10 cellular contexts compared by ENCODE assay signal in the genomic region with DNA sequence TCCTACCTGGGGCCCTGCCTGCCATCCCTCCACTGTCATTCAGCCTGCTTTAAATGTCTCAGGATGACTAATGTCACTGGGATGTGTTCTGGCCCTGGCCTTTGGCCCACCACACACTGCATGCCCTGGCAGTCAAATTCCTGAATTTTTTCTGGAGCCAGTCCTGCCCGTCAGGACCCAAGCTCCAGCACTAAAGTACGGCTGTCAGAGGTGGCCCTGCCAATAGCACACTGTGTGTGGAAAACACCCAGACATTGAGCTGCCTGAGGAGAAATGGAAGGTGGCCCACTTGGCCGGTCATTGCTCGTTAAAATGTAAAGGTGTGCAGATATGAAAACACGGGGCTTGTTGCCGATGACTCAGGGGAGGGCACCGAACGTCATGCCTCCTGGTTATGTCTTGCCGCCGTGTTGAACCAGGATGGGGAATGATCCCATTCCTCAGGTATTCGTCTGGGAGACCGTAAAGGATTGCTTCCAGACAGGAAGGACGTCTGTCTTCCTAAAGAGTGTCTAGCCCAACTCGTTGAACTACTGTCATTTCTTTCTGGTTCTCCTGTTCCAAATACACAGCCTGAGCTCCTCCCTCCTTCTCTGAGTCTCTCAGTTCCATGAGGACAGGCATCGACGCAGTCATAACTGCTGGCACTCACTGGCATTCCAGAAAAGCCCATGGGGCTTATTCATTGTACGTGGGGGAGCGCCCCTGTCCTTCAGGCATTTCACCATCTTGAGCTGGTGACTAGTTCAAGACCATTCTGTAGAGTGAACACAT. TPM values are rescaled to one million over a fixed set of nuclear protein-coding genes. Genes with fewer than 3 reads are reported as not detected.
DNase-seq lines count a peak whose midpoint lies in the region; ATAC-seq and TF ChIP-seq lines count a peak whose summit lies in the region.
"Had no signal": no experiment of that assay in that cellular context is flagged by ENCODE, and none has a peak within 500 bp of the region (broad histone marks: within the 10 kb centered on the region; RNA-seq: fewer than 3 reads in every experiment).

No MANE protein-coding gene starts in this region.

- no peaks in the 10 kb centered on the region for H3K9me3 ChIP-seq in suprapubic skin

- WGBS in suprapubic skin: 34% methylated on average over 18 of the region's 18 CpGs

- no peak for TF ChIP-seq POLR2A in suprapubic skin (IDR thresholded peaks at IDR 0.05)

- no peak for TF ChIP-seq CTCF in suprapubic skin (IDR thresholded peaks at IDR 0.05)

- peak; percentile 53 for DNase-seq in HS-5 (ENCODE audit: low read depth)
- DNase-seq in left colon: no peak
- no peak for DNase-seq in suprapubic skin (ENCODE audit: low spot score in 2 of 2)
- no peak for DNase-seq in activated gamma-delta T cell (lab: John Stamatoyannopoulos, UW)
- DNase-seq in T-helper 9 cell: no peak
- no peak for DNase-seq in GM19238 (ENCODE audit: insufficient read length, low spot score)
- DNase-seq: activated T-cell treated with anti-CD3 and anti-CD28 coated beads, Interleukin-2, amount 50 U/mL, for 1 hour had no signal

- TF ChIP-seq EP300 in suprapubic skin (IDR thresholded peaks at IDR 0.05): peak; percentile 68

- ATAC-seq in left colon: peak; percentile 9
- no peak for ATAC-seq in GM19397 (IDR thresholded peaks at IDR 0.05; ENCODE audit: unreplicated experiment)

- H3K27me3 ChIP-seq in suprapubic skin: no peaks in the 10 kb centered on the region

- H3K36me3 ChIP-seq in suprapubic skin: no peaks in the 10 kb centered on the region

- peaks cover 47% of the 10 kb centered on the region for H3K4me1 ChIP-seq in suprapubic skin

- H3K27ac ChIP-seq in cingulate gyrus (ENCODE audit: low read depth, low read length) (peak overlapping the region; percentile 11), suprapubic skin (peak overlapping the region; percentile 30)
- H3K27ac ChIP-seq: KMS-11 had no signal

- intact Hi-C loops in left colon (cut with DNase I, micrococcal nuclease): no loop called here

- H3K4me3 ChIP-seq in suprapubic skin: no peak overlapping the region

RNA-seq across cellular contexts. Expression of gene COL4A2, which starts 40.6 kb away (rescaled TPM):
- total RNA-seq in left colon (10 to 100 TPM; 35.3 to 79.7 TPM), suprapubic skin (10 to 100 TPM; 43.0 to 72.7 (median 53.5) TPM)

RNA-seq across cellular contexts. Expression of gene COL4A1, which starts 40.8 kb away (rescaled TPM):
- total RNA-seq in left colon (10 to 100 TPM; 19.6 to 65.3 TPM), suprapubic skin (10 to 100 TPM; 36.7 to 60.8 (median 43.6) TPM)
